8 cellular contexts compared by ENCODE assay signal in genomic region chr7:47945261-47946015, GRCh38.
A peak's percentile ranks its signal among the peaks of the same experiment; 100 is the strongest.
DNase-seq lines count a peak whose midpoint lies in the region; TF ChIP-seq lines count a peak whose summit lies in the region.

No MANE protein-coding gene starts in this region.

- peak; percentile 69 for TF ChIP-seq CTCF in coronary artery (IDR thresholded peaks at IDR 0.05)

- in situ Hi-C loops in HAP-1 (cut with MboI; ENCODE audit: low sequenced_read_pairs) = loop anchor here (25.0 kb wide), 1 partner anchor 683 kb away; no protein-coding TSS in a partner anchor

- H3K4me3 ChIP-seq in HAP-1 (no peak overlapping the region), coronary artery (no peak overlapping the region)

- no peaks in the 10 kb centered on the region for H3K36me3 ChIP-seq in HAP-1 (replicated peaks)

- H3K4me1 ChIP-seq in HAP-1 = no peaks in the 10 kb centered on the region

- peak; percentile 66 for DNase-seq in EH (ENCODE audit: low read depth)
- DNase-seq in HAP-1 (ENCODE audit: low spot score in 2 of 2) = peak; percentile 28 to 88
- DNase-seq in NCI-H2107 treated with DMSO at 0.1 percent for 48 hours (lab: John Stamatoyannopoulos, UW; ENCODE audit: unreplicated experiment) = peak; percentile 37
- DNase-seq in activated CD4-positive, alpha-beta T cell treated with anti-CD3 and anti-CD28 coated beads for 48 hours = peak; percentile 86
- no peak for DNase-seq in coronary artery (ENCODE audit: low spot score)
- peak; percentile 86 for DNase-seq in medulla oblongata (ENCODE audit: extremely low spot score)
- peak; percentile 34 to 56 for DNase-seq in stimulated activated CD8-positive, alpha-beta memory T cell treated with anti-CD3 and anti-CD28 coated beads, Interleukin-2, amount 100 ng/mL, for 1 hour (ENCODE audit: low read depth in 2 of 2)
- DNase-seq in OCI-M2 (lab: John Stamatoyannopoulos, UW; ENCODE audit: unreplicated experiment) = no peak

- no peaks in the 10 kb centered on the region for H3K27me3 ChIP-seq in HAP-1 (ENCODE audit: low read depth)

- no peak overlapping the region for H3K27ac ChIP-seq in coronary artery

- H3K9me3 ChIP-seq in HAP-1 = no peaks in the 10 kb centered on the region

Comparison
In these comparisons a context has a peak if more than half of its experiments do, and no peak if none do; other contexts are left out.
1. DNase-seq: peak in EH (single experiment), HAP-1 (2 of 2), NCI-H2107 treated with DMSO at 0.1 percent for 48 hours (single experiment), activated CD4-positive, alpha-beta T cell treated with anti-CD3 and anti-CD28 coated beads for 48 hours (single experiment), medulla oblongata (single experiment) and stimulated activated CD8-positive, alpha-beta memory T cell treated with anti-CD3 and anti-CD28 coated beads, Interleukin-2, amount 100 ng/mL, for 1 hour (2 of 2); none in coronary artery (single experiment) and OCI-M2 (single experiment).